In genomic region chr6:158775832-158776231, GRCh38 we compare ENCODE assay signal across 16 cellular contexts.
"Had no signal": no experiment of that assay in that cellular context is flagged by ENCODE, and none has a peak within 500 bp of the region (broad histone marks: within the 10 kb centered on the region; RNA-seq: fewer than 3 reads in every experiment).

No MANE protein-coding gene starts in this region.

- H3K27me3 ChIP-seq: body of pancreas, esophagus muscularis mucosa, ovary, testis had no signal

- H3K27ac Mint-ChIP-seq: dendritic cell treated with granulocyte-macrophage colony-stimulating factor and Interleukin-4, amounts not matched to agents 40 ng/mL and 50 ng/mL, for 4 days; stimulated activated naive CD8-positive, alpha-beta T cell treated with anti-CD3 and anti-CD28 coated beads, Interleukin-15, amount 100 ng/mL, for 72 hours had no signal

- DNase-seq: activated CD4-positive, alpha-beta T cell treated with anti-CD3 and anti-CD28 coated beads, Interleukin-2, amount 50 U/mL, for 4 hours; activated CD4-positive, CD25-positive, alpha-beta regulatory T cell treated with anti-CD3 and anti-CD28 coated beads, Interleukin-2, amount 50 U/mL, for 72 hours; activated naive CD4-positive, alpha-beta T cell treated with anti-CD3 and anti-CD28 coated beads, Interleukin-2, amount 50 U/mL, for 16 hours; activated T-cell treated with anti-CD3 and anti-CD28 coated beads, Interleukin-2, amount 50 U/mL, for 72 hours; amniotic stem cell; body of pancreas; endodermal cell; mammary epithelial cell; ovary; retina; stimulated activated CD4-positive, alpha-beta T cell treated with anti-CD3 and anti-CD28 coated beads, Interleukin-15, amount 100 ng/mL, for 24 hours; stimulated activated CD4-positive, alpha-beta T cell treated with anti-CD3 and anti-CD28 coated beads, Interleukin-4, amount 100 ng/mL, for 24 hours; stimulated activated naive CD8-positive, alpha-beta T cell treated with anti-CD3 and anti-CD28 coated beads, Interleukin-15, amount 100 ng/mL, for 72 hours; testis had no signal

- H3K9me3 Mint-ChIP-seq: activated T-cell treated with anti-CD3 and anti-CD28 coated beads, Interleukin-2, amount 50 U/mL, for 72 hours; dendritic cell treated with granulocyte-macrophage colony-stimulating factor and Interleukin-4, amounts not matched to agents 40 ng/mL and 50 ng/mL, for 4 days; endodermal cell; stimulated activated naive CD8-positive, alpha-beta T cell treated with anti-CD3 and anti-CD28 coated beads, Interleukin-15, amount 100 ng/mL, for 72 hours had no signal

- H3K27ac ChIP-seq: body of pancreas, esophagus muscularis mucosa, ovary, testis had no signal

- H3K4me3 Mint-ChIP-seq: activated T-cell treated with anti-CD3 and anti-CD28 coated beads, Interleukin-2, amount 50 U/mL, for 72 hours; dendritic cell treated with granulocyte-macrophage colony-stimulating factor and Interleukin-4, amounts not matched to agents 40 ng/mL and 50 ng/mL, for 4 days; endodermal cell; stimulated activated naive CD8-positive, alpha-beta T cell treated with anti-CD3 and anti-CD28 coated beads, Interleukin-15, amount 100 ng/mL, for 72 hours had no signal

- ATAC-seq: activated T-cell treated with anti-CD3 and anti-CD28 coated beads, Interleukin-2, amount 50 U/mL, for 72 hours; body of pancreas; stimulated activated naive CD8-positive, alpha-beta T cell treated with anti-CD3 and anti-CD28 coated beads, Interleukin-15, amount 100 ng/mL, for 72 hours had no signal

- H3K4me3 ChIP-seq: body of pancreas, esophagus muscularis mucosa, ovary, testis had no signal

- H3K27me3 Mint-ChIP-seq: dendritic cell treated with granulocyte-macrophage colony-stimulating factor and Interleukin-4, amounts not matched to agents 40 ng/mL and 50 ng/mL, for 4 days; stimulated activated naive CD8-positive, alpha-beta T cell treated with anti-CD3 and anti-CD28 coated beads, Interleukin-15, amount 100 ng/mL, for 72 hours had no signal
